21 cellular contexts compared by ENCODE assay signal in the genomic region with DNA sequence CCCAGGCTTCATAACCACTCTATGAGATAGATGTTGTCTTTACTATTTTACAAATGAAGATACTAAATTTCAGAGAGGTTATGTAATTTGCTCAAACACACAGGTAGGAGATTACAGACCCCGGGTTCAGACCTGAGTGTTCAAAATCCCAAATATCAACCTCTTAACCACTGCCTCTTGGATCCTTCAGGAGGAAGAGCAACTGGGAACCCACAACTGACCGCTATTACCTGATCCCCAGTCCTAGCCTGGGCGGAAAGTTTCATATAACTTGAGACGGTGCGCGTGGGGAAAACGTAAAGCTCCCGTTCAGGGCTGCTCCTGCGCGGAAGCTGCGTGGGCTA. TPM values are rescaled to one million over a fixed set of nuclear protein-coding genes. Genes with fewer than 3 reads are reported as not detected.
DNase-seq lines count a peak whose midpoint lies in the region; ATAC-seq, FAIRE-seq and TF ChIP-seq lines count a peak whose summit lies in the region.
"Had no signal": no experiment of that assay in that cellular context is flagged by ENCODE, and none has a peak within 500 bp of the region (broad histone marks: within the 10 kb centered on the region; RNA-seq: fewer than 3 reads in every experiment).

No MANE protein-coding gene starts in this region.

- H3K9me3 ChIP-seq in Loucy (ENCODE audit: insufficient read depth, low read depth, low read length) (no peaks in the 10 kb centered on the region), iPS-15b (ENCODE audit: control insufficient read depth, insufficient read depth, low read length) (no peaks in the 10 kb centered on the region), HepG2 (ENCODE audit: low read length) (no peaks in the 10 kb centered on the region), esophagus squamous epithelium (no peaks in the 10 kb centered on the region)

- in situ Hi-C loops in HepG2 (cut with HindIII; ENCODE audit: extremely low pct_ligation_motif_present, low pct_unique_long_range_greater_than_20kb) = no loop called here

- no peak for TF ChIP-seq RAD21 in HepG2 (CRISPR knock-in tag; IDR thresholded peaks at IDR 0.05)

- 13% methylated on average over 11 of the region's 11 CpGs for WGBS in HepG2 (ENCODE audit: low lambda C conversion rate)
- WGBS in esophagus squamous epithelium, 2 donors = 75 to 88% methylated on average over 7 to 8 of the region's 11 CpGs

- POLR2A ChIA-PET in HepG2 (lab: Yijun Ruan, JAX) = no interaction called here

- H3K9me2 ChIP-seq in GM23338 (ENCODE audit: insufficient read depth) = no peaks in the 10 kb centered on the region
- no peaks in the 10 kb centered on the region for H3K9me2 ChIP-seq in Loucy (replicated peaks; ENCODE audit: low read depth, low read length)

- H3K4me3 ChIP-seq in GM23338 (no peak overlapping the region), Loucy (ENCODE audit: low read length, poor library complexity, severe bottlenecking) (peak overlapping the region; percentile 93), dorsolateral prefrontal cortex (peak overlapping the region in 24 of 59 donors; percentile 2 to 59 (median 30)), iPS-15b (ENCODE audit: low read depth, low read length) (peak overlapping the region; percentile 28), HepG2 (replicated peaks in 1 of 3; ENCODE audit: insufficient read depth in 1 of 3, low read depth in 2 of 3, low read length in 3 of 3) (no peak overlapping the region), esophagus squamous epithelium (no peak overlapping the region)
- H3K4me3 ChIP-seq: K562 had no signal

- H3F3A ChIP-seq in GM23338 (replicated peaks; ENCODE audit: low read depth) (peaks cover 20% of the 10 kb centered on the region), Loucy (ENCODE audit: low read depth) (no peaks in the 10 kb centered on the region)

- H3K4me2 ChIP-seq in GM23338 (no peak overlapping the region), Loucy (ENCODE audit: low read depth, low read length, poor library complexity, severe bottlenecking) (peak overlapping the region; percentile 97), HepG2 (ENCODE audit: low read depth, low read length) (no peak overlapping the region)

- no peak for FAIRE-seq in HepG2 (lab: Jason Lieb, UNC)
- FAIRE-seq: A204.1, GM12892, GM18507, H1, K562 had no signal

- no peaks in the 10 kb centered on the region for H3K36me3 Mint-ChIP-seq in GM23338 (ENCODE audit: low read depth)
- H3K36me3 Mint-ChIP-seq in activated CD8-positive, alpha-beta memory T cell treated with anti-CD3 and anti-CD28 coated beads, Interleukin-2, amount 10 ng/mL, durations not matched to agents 7 days and 5 days = peaks cover 44% of the 10 kb centered on the region

- TF ChIP-seq CTCF in GM23338 (conservative IDR thresholded peaks at IDR 0.05; ENCODE audit: low read depth in 2 of 2) = no peak
- no peak for TF ChIP-seq CTCF in Loucy (conservative IDR thresholded peaks at IDR 0.05; ENCODE audit: low read length)
- no peak for TF ChIP-seq CTCF in dorsolateral prefrontal cortex (IDR thresholded peaks at IDR 0.05 in 54 of 56, conservative IDR thresholded peaks at IDR 0.05 in 2 of 56; ENCODE audit: low read depth in 1 of 56, partially characterized antibody in 56 of 56)
- no peak for TF ChIP-seq CTCF in HepG2 (CRISPR knock-in tag; IDR thresholded peaks at IDR 0.05)
- no peak for TF ChIP-seq CTCF in esophagus squamous epithelium (IDR thresholded peaks at IDR 0.05)

- no peak overlapping the region for H3K9ac ChIP-seq in Loucy (ENCODE audit: low read depth, low read length, poor library complexity, severe bottlenecking)
- H3K9ac ChIP-seq in iPS-15b (ENCODE audit: low read depth, low read length) = no peak overlapping the region
- no peak overlapping the region for H3K9ac ChIP-seq in HepG2 (ENCODE audit: insufficient read depth, low read depth, low read length)

- no peak overlapping the region for H3K4me3 Mint-ChIP-seq in GM23338
- no peak overlapping the region for H3K4me3 Mint-ChIP-seq in activated CD8-positive, alpha-beta memory T cell treated with anti-CD3 and anti-CD28 coated beads, Interleukin-2, amount 10 ng/mL, durations not matched to agents 7 days and 5 days
- H3K4me3 Mint-ChIP-seq: CD4-positive, alpha-beta T cell had no signal

- H3K36me3 ChIP-seq in GM23338 (ENCODE audit: insufficient read depth) (no peaks in the 10 kb centered on the region), Loucy (ENCODE audit: insufficient read depth, low read length) (peaks cover 7% of the 10 kb centered on the region; the same call in 1 of the 2 replicates), iPS-15b (ENCODE audit: control insufficient read depth, insufficient read depth, low read length) (no peaks in the 10 kb centered on the region), HepG2 (replicated peaks in 1 of 2; ENCODE audit: control insufficient read depth in 1 of 2, insufficient read depth in 2 of 2, low read length in 2 of 2) (no peaks in the 10 kb centered on the region), esophagus squamous epithelium (no peaks in the 10 kb centered on the region)

- H4K20me1 ChIP-seq in GM23338 (replicated peaks; ENCODE audit: insufficient read depth) (peaks cover 52% of the 10 kb centered on the region), Loucy (ENCODE audit: insufficient read depth, low read length, poor library complexity, severe bottlenecking) (no peaks in the 10 kb centered on the region), HepG2 (ENCODE audit: insufficient read depth, low read length) (no peaks in the 10 kb centered on the region)

- no peak for TF ChIP-seq EP300 in HepG2 (IDR thresholded peaks at IDR 0.05; ENCODE audit: low read depth in 2 of 2, low read length in 2 of 2)
- no peak for TF ChIP-seq EP300 in HepG2 (CRISPR knock-in tag; IDR thresholded peaks at IDR 0.05; ENCODE audit: borderline replicate concordance)

- no TSS peak for BruUV-seq in HepG2 (replicated peaks; lab: Mats Ljungman, UMichigan)

- no peak for ATAC-seq in GM23338
- no peak for ATAC-seq in HepG2
- ATAC-seq in activated CD8-positive, alpha-beta memory T cell treated with anti-CD3 and anti-CD28 coated beads, Interleukin-2, amount 10 ng/mL, durations not matched to agents 7 days and 5 days = no peak
- ATAC-seq: K562 had no signal

- H3K27me3 ChIP-seq in GM23338 (ENCODE audit: insufficient read depth) (peaks cover 97% of the 10 kb centered on the region), Loucy (ENCODE audit: insufficient read depth, low read length, poor library complexity, severe bottlenecking) (no peaks in the 10 kb centered on the region), dorsolateral prefrontal cortex (peaks cover 0 to 83% (median 46%) of the 10 kb centered on the region in 45 donors), iPS-15b (ENCODE audit: control insufficient read depth, insufficient read depth, low read length) (peaks cover 94% of the 10 kb centered on the region), HepG2 (ENCODE audit: control insufficient read depth in 1 of 2, insufficient read depth in 2 of 2, low read length in 2 of 2) (peaks cover 2 to 62% of the 10 kb centered on the region in 2 experiments), esophagus squamous epithelium (peaks cover 0 to 100% (median 16%) of the 10 kb centered on the region in 4 donors)

- H2AFZ ChIP-seq in GM23338 (no peak overlapping the region), Loucy (ENCODE audit: low read length) (no peak overlapping the region), HepG2 (ENCODE audit: low read length) (no peak overlapping the region)

- no peak overlapping the region for H3K27ac Mint-ChIP-seq in GM23338
- H3K27ac Mint-ChIP-seq in activated CD8-positive, alpha-beta memory T cell treated with anti-CD3 and anti-CD28 coated beads, Interleukin-2, amount 10 ng/mL, durations not matched to agents 7 days and 5 days = no peak overlapping the region
- H3K27ac Mint-ChIP-seq: CD4-positive, alpha-beta T cell; H9 had no signal

- peak; percentile 5 for DNase-seq in GM23338 (ENCODE audit: low spot score)
- no peak for DNase-seq in dorsolateral prefrontal cortex
- DNase-seq in HepG2 (ENCODE audit: low spot score) = no peak
- no peak for DNase-seq in activated CD8-positive, alpha-beta memory T cell treated with anti-CD3 and anti-CD28 coated beads, Interleukin-2, amount 10 ng/mL, durations not matched to agents 7 days and 5 days
- DNase-seq in stimulated activated CD4-positive, alpha-beta T cell treated with anti-CD3 and anti-CD28 coated beads, Interleukin-4, amount 100 ng/mL, for 1 hour = no peak
- DNase-seq in esophagus squamous epithelium (lab: John Stamatoyannopoulos, UW) = no peak
- DNase-seq: ACHN; AML-193; CD4-positive, alpha-beta T cell; DMS153; DMS79; GDM1; H9 had no signal

- peaks cover 34% of the 10 kb centered on the region for H3K4me1 Mint-ChIP-seq in GM23338
- H3K4me1 Mint-ChIP-seq in activated CD8-positive, alpha-beta memory T cell treated with anti-CD3 and anti-CD28 coated beads, Interleukin-2, amount 10 ng/mL, durations not matched to agents 7 days and 5 days = peaks cover 27% of the 10 kb centered on the region

- H3K27ac ChIP-seq in GM23338 (ENCODE audit: low read depth) = no peak overlapping the region
- peak overlapping the region in 33 of 59 donors; percentile 26 to 94 (median 86) for H3K27ac ChIP-seq in dorsolateral prefrontal cortex
- H3K27ac ChIP-seq in HepG2 (ENCODE audit: extremely low read length, insufficient read depth, low read length) = no peak overlapping the region
- no peak overlapping the region for H3K27ac ChIP-seq in esophagus squamous epithelium
- H3K27ac ChIP-seq: C4-2B had no signal

- intact Hi-C loops in dorsolateral prefrontal cortex (cut with DNase I) = no loop called here
- intact Hi-C loops in HepG2 (cut with micrococcal nuclease; ENCODE audit: unreplicated experiment) = no loop called here
- intact Hi-C loops in esophagus squamous epithelium (cut with DNase I) = no loop called here

- no peak for TF ChIP-seq POLR2A in HepG2 (IDR thresholded peaks at IDR 0.05; ENCODE audit: insufficient read depth in 1 of 2, low read depth in 2 of 2, low read length in 2 of 2)
- TF ChIP-seq POLR2A in esophagus squamous epithelium (IDR thresholded peaks at IDR 0.05) = no peak

- H3K9me3 Mint-ChIP-seq in GM23338 = no peaks in the 10 kb centered on the region; the same call in 1 of the 3 replicates
- H3K9me3 Mint-ChIP-seq in activated CD8-positive, alpha-beta memory T cell treated with anti-CD3 and anti-CD28 coated beads, Interleukin-2, amount 10 ng/mL, durations not matched to agents 7 days and 5 days (ENCODE audit: low read depth) = no peaks in the 10 kb centered on the region
- H3K9me3 Mint-ChIP-seq: CD4-positive, alpha-beta T cell had no signal

- peaks cover 97% of the 10 kb centered on the region for H3K27me3 Mint-ChIP-seq in GM23338 (ENCODE audit: insufficient read depth, low read depth, poor library complexity)
- peaks cover 12% of the 10 kb centered on the region for H3K27me3 Mint-ChIP-seq in activated CD8-positive, alpha-beta memory T cell treated with anti-CD3 and anti-CD28 coated beads, Interleukin-2, amount 10 ng/mL, durations not matched to agents 7 days and 5 days

- CTCF ChIA-PET in HepG2 (lab: Yijun Ruan, JAX; ENCODE audit: low intra/inter-chr PET ratio, low total read pairs) = no interaction called here
- CTCF ChIA-PET in activated CD8-positive, alpha-beta memory T cell treated with anti-CD3 and anti-CD28 coated beads, Interleukin-2, amount 10 ng/mL, durations not matched to agents 7 days and 5 days (lab: Charles Lee) = interaction anchor here (1.1 to 8.8 kb wide), 3 partner anchors 12 to 126 kb away, joined by 3 to 135 read pairs (median 125); no protein-coding TSS in a partner anchor

- H3K79me2 ChIP-seq in GM23338 (replicated peaks; ENCODE audit: insufficient read depth) (no peaks in the 10 kb centered on the region), Loucy (ENCODE audit: insufficient read depth, low read length) (peaks cover 98% of the 10 kb centered on the region), HepG2 (ENCODE audit: insufficient read depth, low read length) (no peaks in the 10 kb centered on the region)

- H3K4me1 ChIP-seq in GM23338 (ENCODE audit: insufficient read depth) = peaks cover 44% of the 10 kb centered on the region
- H3K4me1 ChIP-seq in Loucy (ENCODE audit: insufficient read depth, low read length, poor library complexity, severe bottlenecking) = peaks cover 53% of the 10 kb centered on the region
- peaks cover 6% of the 10 kb centered on the region for H3K4me1 ChIP-seq in iPS-15b (ENCODE audit: control insufficient read depth, insufficient read depth, low read length)
- H3K4me1 ChIP-seq in HepG2 (ENCODE audit: insufficient read depth, low read length) = peaks cover 7% of the 10 kb centered on the region; the same call in 1 of the 2 replicates
- peaks cover 10 to 38% (median 12%) of the 10 kb centered on the region in 3 donors for H3K4me1 ChIP-seq in esophagus squamous epithelium

RNA-seq across cellular contexts. Expression of a gene that starts 8.9 kb away (rescaled TPM):
- total RNA-seq in GM23338 (2014; rRNA removed; shearing (Covaris generic)) = not detected in 2 replicates
- polyA plus RNA-seq in GM23338 (2016; fragmentation: Nextera tagmentation; extraction: Ambion mirVana) (0.16 TPM in 1 of 2 replicates, not detected in the other), HepG2 (2011; rRNA removed) (0.04 and 0.09 TPM in 2 replicates)
- total RNA-seq in dorsolateral prefrontal cortex (10 to 100 TPM; 24.7 to 79.2 (median 50.1) TPM), HepG2 (2016; rRNA removed; fragmentation: Illumina TruSeq; extraction: Trizol) (not detected in 2 replicates), esophagus squamous epithelium (1 to 10 TPM in 2 of 4 donors, under 1 TPM in 2; 0.11 to 6.1 (median 1.2) TPM)
- not detected in 2 replicates for total RNA-seq in HepG2 (2016; cell fraction: cytosol; rRNA removed; fragmentation: Illumina TruSeq; extraction: Trizol; ENCODE audit: low read depth)
- total RNA-seq in HepG2 (2016; cell fraction: insoluble cytoplasmic fraction; rRNA removed; fragmentation: Illumina TruSeq; extraction: Trizol) = not detected in 2 replicates
- not detected in 2 replicates for total RNA-seq in HepG2 (2016; cell fraction: membrane; rRNA removed; fragmentation: Illumina TruSeq; extraction: Trizol)
- total RNA-seq in HepG2 (2016; cell fraction: nucleus; rRNA removed; fragmentation: Illumina TruSeq; extraction: Trizol) = not detected in 2 replicates
- polyA plus RNA-seq in HepG2 (2011; cell fraction: cytosol; rRNA removed) = 0.01 TPM in 1 of 2 replicates, not detected in the other
- polyA plus RNA-seq in HepG2 (2011; cell fraction: nucleus; rRNA removed) = 0.09 and 0.76 TPM in 2 replicates
- not detected in 2 replicates for polyA plus RNA-seq in HepG2 (2012)
- not detected in 2 replicates for polyA plus RNA-seq in HepG2 (2016; cell fraction: cytosol; fragmentation: Illumina TruSeq; extraction: Trizol; ENCODE audit: low read depth)
- polyA plus RNA-seq in HepG2 (2016; cell fraction: insoluble cytoplasmic fraction; fragmentation: Illumina TruSeq; extraction: Trizol; ENCODE audit: low read depth) = not detected in 2 replicates
- not detected in 2 replicates for polyA plus RNA-seq in HepG2 (2016; cell fraction: membrane; fragmentation: Illumina TruSeq; extraction: Trizol; ENCODE audit: low read depth)
- not detected in 2 replicates for polyA plus RNA-seq in HepG2 (2016; cell fraction: nucleus; fragmentation: Illumina TruSeq; extraction: Trizol; ENCODE audit: insufficient read depth, low read depth)
- polyA minus RNA-seq in HepG2 (2011; rRNA and poly(A)+ RNA removed; ENCODE audit: low replicate concordance) = 0.08 TPM in 1 of 2 replicates, not detected in the other
- not detected in 2 replicates for polyA minus RNA-seq in HepG2 (2011; cell fraction: cytosol; rRNA and poly(A)+ RNA removed)
- not detected in 2 replicates for polyA minus RNA-seq in HepG2 (2011; cell fraction: nucleus; rRNA and poly(A)+ RNA removed)
- 10 to 100 TPM; 21.7 to 32.5 TPM for total RNA-seq in activated CD8-positive, alpha-beta memory T cell treated with anti-CD3 and anti-CD28 coated beads, Interleukin-2, amount 10 ng/mL, durations not matched to agents 7 days and 5 days
- total RNA-seq: H1, H9 had no signal
- polyA plus RNA-seq: H1, K562 had no signal

Comparison
In these comparisons a context has a peak if more than half of its experiments do, and no peak if none do; other contexts are left out.
1. H3K27ac ChIP-seq: peak in dorsolateral prefrontal cortex (33 of 59); none in GM23338 (single experiment), HepG2 (single experiment) and esophagus squamous epithelium (0 of 4).
2. H3K4me3 ChIP-seq: peak in Loucy (single experiment) and iPS-15b (single experiment); none in GM23338 (single experiment), HepG2 (0 of 3) and esophagus squamous epithelium (0 of 4).